In the genomic region with DNA sequence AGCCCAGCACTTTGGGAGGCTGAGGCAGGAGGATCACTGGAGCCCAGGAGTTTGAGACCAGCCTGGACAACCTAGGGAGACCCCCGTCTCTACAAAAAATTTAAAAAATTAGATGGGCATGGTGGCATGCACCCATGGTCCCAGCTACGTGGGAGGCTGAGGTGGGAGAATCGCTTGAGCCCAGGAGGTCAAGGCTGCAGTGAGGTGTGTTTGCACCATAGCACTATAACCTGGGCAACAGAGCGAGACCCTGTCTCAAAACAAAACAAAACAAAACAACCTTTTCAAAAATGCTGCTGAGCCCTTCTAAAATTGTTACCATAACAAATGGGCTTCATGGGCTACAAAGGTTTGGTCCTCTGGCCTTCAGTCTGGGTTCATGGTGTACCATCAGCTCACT, we compare ENCODE assay signal across 3 cellular contexts.
TF ChIP-seq lines count a peak whose summit lies in the region.

No MANE protein-coding gene starts in this region.

TF ChIP-seq in GM23338, 12 proteins besides CTCF, POLR2A, EP300 and RAD21 (continues in another document):
- TF ChIP-seq, protein P1, sequence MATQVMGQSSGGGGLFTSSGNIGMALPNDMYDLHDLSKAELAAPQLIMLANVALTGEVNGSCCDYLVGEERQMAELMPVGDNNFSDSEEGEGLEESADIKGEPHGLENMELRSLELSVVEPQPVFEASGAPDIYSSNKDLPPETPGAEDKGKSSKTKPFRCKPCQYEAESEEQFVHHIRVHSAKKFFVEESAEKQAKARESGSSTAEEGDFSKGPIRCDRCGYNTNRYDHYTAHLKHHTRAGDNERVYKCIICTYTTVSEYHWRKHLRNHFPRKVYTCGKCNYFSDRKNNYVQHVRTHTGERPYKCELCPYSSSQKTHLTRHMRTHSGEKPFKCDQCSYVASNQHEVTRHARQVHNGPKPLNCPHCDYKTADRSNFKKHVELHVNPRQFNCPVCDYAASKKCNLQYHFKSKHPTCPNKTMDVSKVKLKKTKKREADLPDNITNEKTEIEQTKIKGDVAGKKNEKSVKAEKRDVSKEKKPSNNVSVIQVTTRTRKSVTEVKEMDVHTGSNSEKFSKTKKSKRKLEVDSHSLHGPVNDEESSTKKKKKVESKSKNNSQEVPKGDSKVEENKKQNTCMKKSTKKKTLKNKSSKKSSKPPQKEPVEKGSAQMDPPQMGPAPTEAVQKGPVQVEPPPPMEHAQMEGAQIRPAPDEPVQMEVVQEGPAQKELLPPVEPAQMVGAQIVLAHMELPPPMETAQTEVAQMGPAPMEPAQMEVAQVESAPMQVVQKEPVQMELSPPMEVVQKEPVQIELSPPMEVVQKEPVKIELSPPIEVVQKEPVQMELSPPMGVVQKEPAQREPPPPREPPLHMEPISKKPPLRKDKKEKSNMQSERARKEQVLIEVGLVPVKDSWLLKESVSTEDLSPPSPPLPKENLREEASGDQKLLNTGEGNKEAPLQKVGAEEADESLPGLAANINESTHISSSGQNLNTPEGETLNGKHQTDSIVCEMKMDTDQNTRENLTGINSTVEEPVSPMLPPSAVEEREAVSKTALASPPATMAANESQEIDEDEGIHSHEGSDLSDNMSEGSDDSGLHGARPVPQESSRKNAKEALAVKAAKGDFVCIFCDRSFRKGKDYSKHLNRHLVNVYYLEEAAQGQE (IDR thresholded peaks at IDR 0.05; ENCODE audit: unreplicated experiment): no peak
- no peak for TF ChIP-seq POLR2AphosphoS5 (IDR thresholded peaks at IDR 0.05; ENCODE audit: low read depth)

TF ChIP-seq in IMR-90, 13 proteins besides CTCF, POLR2A, EP300 and RAD21:
- TF ChIP-seq MAFK (IDR thresholded peaks at IDR 0.05; ENCODE audit: low read depth, low read length) (no peak), FOS (IDR thresholded peaks at IDR 0.05; ENCODE audit: low read depth, low read length) (no peak), SMC3 (IDR thresholded peaks at IDR 0.05; ENCODE audit: low read depth, low read length) (no peak), CHD1 (IDR thresholded peaks at IDR 0.05; ENCODE audit: low read depth, low read length) (no peak), MXI1 (IDR thresholded peaks at IDR 0.05; ENCODE audit: borderline replicate concordance, low read depth, low read length) (no peak), BHLHE40 (IDR thresholded peaks at IDR 0.05; ENCODE audit: low read depth, low read length) (no peak), MAZ (IDR thresholded peaks at IDR 0.05; ENCODE audit: borderline replicate concordance, low read depth, low read length) (no peak), NFE2L2 (IDR thresholded peaks at IDR 0.05; ENCODE audit: low read depth, low read length) (no peak), CEBPB (IDR thresholded peaks at IDR 0.05; ENCODE audit: low read depth, low read length) (no peak), RCOR1 (IDR thresholded peaks at IDR 0.05; ENCODE audit: insufficient replicate concordance, low read length) (no peak), RFX5 (IDR thresholded peaks at IDR 0.05; ENCODE audit: low read depth, low read length) (no peak)
- TF ChIP-seq, protein P2, sequence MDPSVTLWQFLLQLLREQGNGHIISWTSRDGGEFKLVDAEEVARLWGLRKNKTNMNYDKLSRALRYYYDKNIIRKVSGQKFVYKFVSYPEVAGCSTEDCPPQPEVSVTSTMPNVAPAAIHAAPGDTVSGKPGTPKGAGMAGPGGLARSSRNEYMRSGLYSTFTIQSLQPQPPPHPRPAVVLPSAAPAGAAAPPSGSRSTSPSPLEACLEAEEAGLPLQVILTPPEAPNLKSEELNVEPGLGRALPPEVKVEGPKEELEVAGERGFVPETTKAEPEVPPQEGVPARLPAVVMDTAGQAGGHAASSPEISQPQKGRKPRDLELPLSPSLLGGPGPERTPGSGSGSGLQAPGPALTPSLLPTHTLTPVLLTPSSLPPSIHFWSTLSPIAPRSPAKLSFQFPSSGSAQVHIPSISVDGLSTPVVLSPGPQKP (IDR thresholded peaks at IDR 0.05; ENCODE audit: borderline replicate concordance, low read depth, low read length): no peak
- TF ChIP-seq, protein P3, sequence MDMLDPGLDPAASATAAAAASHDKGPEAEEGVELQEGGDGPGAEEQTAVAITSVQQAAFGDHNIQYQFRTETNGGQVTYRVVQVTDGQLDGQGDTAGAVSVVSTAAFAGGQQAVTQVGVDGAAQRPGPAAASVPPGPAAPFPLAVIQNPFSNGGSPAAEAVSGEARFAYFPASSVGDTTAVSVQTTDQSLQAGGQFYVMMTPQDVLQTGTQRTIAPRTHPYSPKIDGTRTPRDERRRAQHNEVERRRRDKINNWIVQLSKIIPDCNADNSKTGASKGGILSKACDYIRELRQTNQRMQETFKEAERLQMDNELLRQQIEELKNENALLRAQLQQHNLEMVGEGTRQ (IDR thresholded peaks at IDR 0.05; ENCODE audit: low read depth, low read length): no peak

TF ChIP-seq in H1, 55 proteins besides CTCF, POLR2A, EP300 and RAD21:
- TF ChIP-seq, protein P4, sequence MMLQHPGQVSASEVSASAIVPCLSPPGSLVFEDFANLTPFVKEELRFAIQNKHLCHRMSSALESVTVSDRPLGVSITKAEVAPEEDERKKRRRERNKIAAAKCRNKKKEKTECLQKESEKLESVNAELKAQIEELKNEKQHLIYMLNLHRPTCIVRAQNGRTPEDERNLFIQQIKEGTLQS (IDR thresholded peaks at IDR 0.05; ENCODE audit: insufficient read depth, low read depth, low read length): no peak
- TF ChIP-seq EZH2 (IDR thresholded peaks at IDR 0.05; ENCODE audit: low read depth, low read length, severe bottlenecking): no peak
- TF ChIP-seq HDAC6 (IDR thresholded peaks at IDR 0.05; ENCODE audit: low read depth, low read length): no peak
- no peak for TF ChIP-seq CHD1 (IDR thresholded peaks at IDR 0.05; ENCODE audit: low read depth, low read length)
- TF ChIP-seq FOSL1 (IDR thresholded peaks at IDR 0.05; ENCODE audit: insufficient read depth, low read depth, low read length): no peak
- TF ChIP-seq PHF8 (conservative IDR thresholded peaks at IDR 0.05; ENCODE audit: low read depth, low read length): no peak
